Comparison of ENCODE assay signal across 1 cellular context in genomic region chr9:104808030-104808614, GRCh38.
TF ChIP-seq lines count a peak whose summit lies in the region.

No MANE protein-coding gene starts in this region.

TF ChIP-seq in K562, 482 proteins besides CTCF, POLR2A, EP300 and RAD21 (continued from another document):
- no peak for TF ChIP-seq MGA (IDR thresholded peaks at IDR 0.05)
- no peak for TF ChIP-seq SMARCC2 (IDR thresholded peaks at IDR 0.05; ENCODE audit: low read depth)
- no peak for TF ChIP-seq RREB1 (CRISPR knock-in tag; IDR thresholded peaks at IDR 0.05)
- TF ChIP-seq POU5F1 (IDR thresholded peaks at IDR 0.05; ENCODE audit: borderline replicate concordance, low read depth, low read length, partially characterized antibody) = no peak
